22 cellular contexts compared by ENCODE assay signal in the genomic region with DNA sequence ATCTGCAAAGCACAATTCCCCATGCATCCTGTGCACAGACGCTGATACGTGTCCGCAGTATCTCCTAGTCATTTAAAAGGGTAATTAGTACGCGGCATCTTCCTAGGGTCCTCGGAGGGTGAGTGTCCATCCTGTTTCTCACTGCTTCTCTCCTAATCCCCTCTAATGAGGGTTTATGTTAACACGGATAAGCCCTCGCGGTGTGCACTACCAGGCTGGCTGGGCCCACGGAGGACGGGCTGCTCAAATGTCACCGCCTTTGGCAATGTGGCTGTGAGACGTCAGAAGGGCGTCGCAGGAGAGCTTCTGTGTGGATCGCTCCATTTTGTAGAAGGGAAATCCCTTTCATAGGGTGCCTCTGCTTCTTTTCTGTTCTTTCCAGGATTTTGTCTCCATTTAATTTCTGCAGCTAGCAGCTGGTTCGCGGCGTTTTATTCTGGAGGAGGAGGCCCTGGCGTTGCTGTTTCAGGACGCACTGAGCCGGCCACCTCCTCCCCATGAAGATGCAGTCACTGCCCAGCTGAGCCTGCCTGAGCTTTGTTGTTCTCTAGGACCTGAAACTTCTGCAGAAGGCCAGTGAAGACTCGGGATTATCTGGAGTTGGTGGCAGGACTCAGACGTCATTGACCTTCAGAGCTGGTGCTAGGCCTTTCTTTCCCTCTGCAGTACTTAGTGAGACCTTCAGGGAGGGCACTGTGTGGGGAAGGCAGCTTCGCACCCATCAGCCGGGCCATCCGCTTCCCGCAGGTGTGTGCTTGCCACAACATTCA.
"Had no signal": no experiment of that assay in that cellular context is flagged by ENCODE, and none has a peak within 500 bp of the region (broad histone marks: within the 10 kb centered on the region; RNA-seq: fewer than 3 reads in every experiment).

No MANE protein-coding gene starts in this region.

- H3K36me3 ChIP-seq: esophagus squamous epithelium, neutrophil, pancreas, thoracic aorta, tibial nerve, upper lobe of left lung had no signal

- H3K4me3 ChIP-seq: coronary artery, esophagus squamous epithelium, pancreas, thoracic aorta, tibial nerve, upper lobe of left lung had no signal

- H3K9me3 ChIP-seq: esophagus squamous epithelium, neutrophil, pancreas, thoracic aorta, tibial nerve, upper lobe of left lung had no signal

- FAIRE-seq: endothelial cell of umbilical vein, frontal cortex, kidney, pancreas, small intestine, urothelium cell line had no signal

- H3K4me1 ChIP-seq: esophagus squamous epithelium, pancreas, tibial nerve, upper lobe of left lung had no signal

- DNase-seq: dermis blood vessel endothelial cell; effector memory CD4-positive, alpha-beta T cell; esophagus squamous epithelium; head of caudate nucleus; kidney; mesenchymal stem cell; midbrain; naive thymus-derived CD4-positive, alpha-beta T cell; pancreas; right cardiac atrium; small intestine; stimulated activated CD4-positive, alpha-beta T cell treated with anti-CD3 and anti-CD28 coated beads, Interleukin-15, amount 100 ng/mL, for 24 hours; stimulated activated CD4-positive, alpha-beta T cell treated with anti-CD3 and anti-CD28 coated beads, Interleukin-2, amount 100 ng/mL, for 48 hours; stimulated activated naive B cell treated with anti-CD40 and anti-IgM and Interleukin-4, amounts not matched to agents 10 μg/mL and 1 μg/mL and 100 μg/mL, for 72 hours had no signal

- H3K27ac ChIP-seq: coronary artery, esophagus squamous epithelium, neutrophil, pancreas, thoracic aorta, tibial nerve, upper lobe of left lung had no signal

- H3K27me3 ChIP-seq: neutrophil, pancreas, tibial nerve, upper lobe of left lung had no signal
